In genomic region chr7:109131141-109131540, GRCh38 we compare ENCODE assay signal across 9 cellular contexts.
"Had no signal": no experiment of that assay in that cellular context is flagged by ENCODE, and none has a peak within 500 bp of the region (broad histone marks: within the 10 kb centered on the region; RNA-seq: fewer than 3 reads in every experiment).

No MANE protein-coding gene starts in this region.

- ATAC-seq: HCT116, HepG2 had no signal

- H3K36me3 ChIP-seq: HAP-1 had no signal

- H3K27ac Mint-ChIP-seq: HFFc6 had no signal

- H3K9me3 ChIP-seq: HAP-1 had no signal

- DNase-seq: GM23248, GOT3, H7, HFFc6, KBM-7 had no signal

- H3K4me3 ChIP-seq: GM23248, HAP-1 had no signal

- H3K27ac ChIP-seq: GM23248, HL-60 had no signal

- H3K4me3 Mint-ChIP-seq: HFFc6 had no signal
